19 cellular contexts compared by ENCODE assay signal in the genomic region with DNA sequence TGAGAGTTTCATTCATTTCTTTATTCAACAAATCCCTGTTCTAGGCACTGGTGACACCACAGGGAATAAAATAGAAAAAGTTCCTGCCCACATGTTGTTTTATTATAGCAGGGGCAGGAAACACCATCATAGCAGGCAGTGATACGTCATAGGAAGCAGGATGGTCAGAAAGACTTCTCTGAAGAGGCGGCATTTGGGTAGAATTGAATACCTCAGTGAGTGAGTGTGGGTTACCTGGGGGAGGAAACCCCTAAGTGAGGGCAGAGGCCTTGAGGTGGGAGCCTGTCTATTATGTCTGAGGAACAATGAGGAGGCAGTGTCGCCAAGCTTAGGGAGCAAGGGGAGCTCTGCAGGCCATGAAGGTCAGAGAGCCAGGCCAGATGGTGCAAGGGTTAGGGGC.
DNase-seq lines count a peak whose midpoint lies in the region; ATAC-seq and TF ChIP-seq lines count a peak whose summit lies in the region.
"Had no signal": no experiment of that assay in that cellular context is flagged by ENCODE, and none has a peak within 500 bp of the region (broad histone marks: within the 10 kb centered on the region; RNA-seq: fewer than 3 reads in every experiment).

No MANE protein-coding gene starts in this region.

- TF ChIP-seq CTCF in RWPE2 (IDR thresholded peaks at IDR 0.05; ENCODE audit: poor library complexity, severe bottlenecking) = no peak
- TF ChIP-seq CTCF in glutamatergic neuron (IDR thresholded peaks at IDR 0.05; ENCODE audit: partially characterized antibody, unreplicated experiment) = no peak
- TF ChIP-seq CTCF in smooth muscle cell (IDR thresholded peaks at IDR 0.05; ENCODE audit: borderline replicate concordance, insufficient read depth, poor library complexity, severe bottlenecking) = no peak
- no peak for TF ChIP-seq CTCF in heart left ventricle (IDR thresholded peaks at IDR 0.05)

- H3K9me3 ChIP-seq in RWPE2 (ENCODE audit: severe bottlenecking) (peaks cover 3% of the 10 kb centered on the region), smooth muscle cell (replicated peaks; ENCODE audit: low read depth) (no peaks in the 10 kb centered on the region), heart left ventricle (peaks cover 0 to 26% (median 13%) of the 10 kb centered on the region in 12 donors)

- H3K9me3 Mint-ChIP-seq in glutamatergic neuron (ENCODE audit: unreplicated experiment) = peaks cover 7% of the 10 kb centered on the region

- no peak overlapping the region for H3K4me2 ChIP-seq in smooth muscle cell
- H3K4me2 ChIP-seq: BLaER1 had no signal

- H3K9ac ChIP-seq in smooth muscle cell (ENCODE audit: low read depth) = no peak overlapping the region
- H3K9ac ChIP-seq: BLaER1, KMS-11 had no signal

- peaks cover 5% of the 10 kb centered on the region for H3K4me1 Mint-ChIP-seq in glutamatergic neuron (ENCODE audit: low read depth, unreplicated experiment)

- peak overlapping the region; percentile 69 for H3K27ac ChIP-seq in RWPE2 (ENCODE audit: poor library complexity, severe bottlenecking)
- H3K27ac ChIP-seq in smooth muscle cell (ENCODE audit: low read depth) = peak overlapping the region; percentile 91
- no peak overlapping the region for H3K27ac ChIP-seq in heart left ventricle
- H3K27ac ChIP-seq: 22Rv1, BLaER1, KMS-11 had no signal

- H3K4me3 ChIP-seq in RWPE2 (ENCODE audit: severe bottlenecking) (no peak overlapping the region), smooth muscle cell (no peak overlapping the region), heart left ventricle (no peak overlapping the region)
- H3K4me3 ChIP-seq: BLaER1 had no signal

- H3K36me3 ChIP-seq in RWPE2 (ENCODE audit: low read depth) (no peaks in the 10 kb centered on the region; the same call in 1 of the 2 replicates), smooth muscle cell (ENCODE audit: low read depth) (no peaks in the 10 kb centered on the region), heart left ventricle (no peaks in the 10 kb centered on the region)
- H3K36me3 ChIP-seq: BLaER1 had no signal

- H3F3A ChIP-seq in smooth muscle cell (ENCODE audit: low read depth) = peaks cover 2% of the 10 kb centered on the region

- TF ChIP-seq POLR2A in heart left ventricle (IDR thresholded peaks at IDR 0.05) = no peak

- no peak overlapping the region for H2AFZ ChIP-seq in smooth muscle cell (ENCODE audit: low read depth)

- DNase-seq in NCI-H146 (lab: John Stamatoyannopoulos, UW) (peak; percentile 38), NCI-H146 treated with DMSO at 0.1 percent for 48 hours (lab: John Stamatoyannopoulos, UW; ENCODE audit: unreplicated experiment) (no peak), RWPE2 (ENCODE audit: low spot score) (no peak), glutamatergic neuron (no peak), smooth muscle cell (lab: John Stamatoyannopoulos, UW; ENCODE audit: unreplicated experiment) (no peak), heart left ventricle (no peak)
- DNase-seq: ACHN; CD4-positive, alpha-beta T cell; COR-L47; DMS79; NCI-H1105; NCI-H187; NCI-H446 treated with DMSO at 0.1 percent for 48 hours; NCI-H526 treated with DMSO at 0.1 percent for 48 hours had no signal

- H3K4me1 ChIP-seq in RWPE2 (ENCODE audit: insufficient read depth, poor library complexity, severe bottlenecking) (peaks cover 17% of the 10 kb centered on the region), smooth muscle cell (ENCODE audit: low read depth) (peaks cover 11% of the 10 kb centered on the region), heart left ventricle (no peaks in the 10 kb centered on the region)
- H3K4me1 ChIP-seq: BLaER1 had no signal

- no peaks in the 10 kb centered on the region for H4K20me1 ChIP-seq in smooth muscle cell (ENCODE audit: low read depth)
- H4K20me1 ChIP-seq: BLaER1 had no signal

- H3K27me3 Mint-ChIP-seq in glutamatergic neuron (ENCODE audit: unreplicated experiment) = peaks cover 2% of the 10 kb centered on the region
- H3K27me3 Mint-ChIP-seq: CD4-positive, alpha-beta T cell had no signal

- H3K27ac Mint-ChIP-seq in glutamatergic neuron (ENCODE audit: unreplicated experiment) = peak overlapping the region; percentile 66
- H3K27ac Mint-ChIP-seq: CD4-positive, alpha-beta T cell had no signal

- H3K27me3 ChIP-seq in RWPE2 (ENCODE audit: insufficient read depth, poor library complexity, severe bottlenecking) (no peaks in the 10 kb centered on the region), smooth muscle cell (ENCODE audit: low read depth) (no peaks in the 10 kb centered on the region), heart left ventricle (no peaks in the 10 kb centered on the region)

- H3K36me3 Mint-ChIP-seq in glutamatergic neuron (ENCODE audit: unreplicated experiment) = peaks cover 7% of the 10 kb centered on the region

- no peak for ATAC-seq in RWPE2 (ENCODE audit: low read depth)
- no peak for ATAC-seq in HG03108 (IDR thresholded peaks at IDR 0.05; ENCODE audit: unreplicated experiment)
- no peak for ATAC-seq in GM19395 (IDR thresholded peaks at IDR 0.05; ENCODE audit: unreplicated experiment)
- no peak for ATAC-seq in heart left ventricle

- no peak overlapping the region for H3K4me3 Mint-ChIP-seq in glutamatergic neuron (ENCODE audit: unreplicated experiment)
- H3K4me3 Mint-ChIP-seq: CD4-positive, alpha-beta T cell had no signal

- no peaks in the 10 kb centered on the region for H3K79me2 ChIP-seq in smooth muscle cell (ENCODE audit: low read depth)

- WGBS in smooth muscle cell (ENCODE audit: low lambda C conversion rate) = 93% methylated on average over 3 of the region's 3 CpGs
- 88 to 92% (median 91%) methylated on average over 3 of the region's 3 CpGs for WGBS in heart left ventricle, 4 donors

- intact Hi-C loops in heart left ventricle (cut with DNase I) = no loop called here

Comparison
In these comparisons a context has a peak if more than half of its experiments do, and no peak if none do; other contexts are left out.
1. H3K27ac ChIP-seq: peak in RWPE2 (single experiment) and smooth muscle cell (single experiment); none in heart left ventricle (0 of 12).